ENCODE assay signal across 2 cellular contexts in the genomic region with DNA sequence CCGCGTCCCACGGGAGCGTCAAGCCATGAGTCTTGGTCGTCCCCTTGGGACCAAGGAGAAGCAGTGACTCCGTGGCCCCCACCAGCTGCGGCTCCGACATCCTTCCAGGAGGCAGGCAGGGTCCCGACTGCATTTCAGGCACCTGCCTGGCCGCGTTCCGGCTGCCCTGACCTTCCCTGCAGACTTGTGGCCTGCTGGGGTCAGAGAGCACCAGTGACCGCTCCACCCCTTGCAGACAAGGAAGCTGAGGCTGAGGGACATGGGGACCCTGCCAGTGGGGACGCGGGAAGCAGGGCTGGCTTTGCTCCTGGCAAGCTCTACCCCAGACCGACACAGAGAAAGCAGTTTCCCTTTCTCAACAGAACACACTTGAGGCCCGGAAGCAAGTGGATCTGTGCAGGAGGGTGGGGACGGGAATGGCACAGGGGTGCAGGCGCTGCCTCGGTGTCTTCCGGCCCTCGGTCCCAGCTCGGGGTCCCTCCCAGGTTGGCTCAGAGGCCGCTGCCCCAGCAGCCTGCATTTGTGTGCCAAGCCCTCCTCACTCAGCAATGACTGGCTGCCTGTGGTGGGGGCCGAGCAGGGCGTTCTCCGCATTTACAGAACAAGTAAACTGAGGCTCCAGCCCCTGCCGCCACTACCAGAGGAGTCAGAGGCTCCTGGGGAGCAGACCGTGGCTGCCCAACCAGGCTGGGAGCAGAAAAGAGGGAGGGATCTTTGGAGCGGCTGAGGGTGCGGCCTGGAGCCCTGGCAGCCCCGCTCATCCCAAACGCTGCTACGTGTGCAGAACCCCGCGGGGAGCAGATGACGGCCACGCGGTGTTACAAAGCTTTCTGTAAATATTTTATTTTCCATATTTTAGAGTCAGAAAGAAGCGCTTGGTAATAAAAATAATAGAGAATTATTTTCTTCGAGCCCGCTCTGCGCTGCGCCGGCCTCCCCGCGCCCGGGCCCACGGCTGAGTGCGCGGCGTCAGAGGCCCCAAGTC.
TF ChIP-seq lines count a peak whose summit lies in the region.

No MANE protein-coding gene starts in this region.

TF ChIP-seq in SK-N-SH, 30 proteins besides CTCF, POLR2A, EP300 and RAD21:
- TF ChIP-seq, protein P1, sequence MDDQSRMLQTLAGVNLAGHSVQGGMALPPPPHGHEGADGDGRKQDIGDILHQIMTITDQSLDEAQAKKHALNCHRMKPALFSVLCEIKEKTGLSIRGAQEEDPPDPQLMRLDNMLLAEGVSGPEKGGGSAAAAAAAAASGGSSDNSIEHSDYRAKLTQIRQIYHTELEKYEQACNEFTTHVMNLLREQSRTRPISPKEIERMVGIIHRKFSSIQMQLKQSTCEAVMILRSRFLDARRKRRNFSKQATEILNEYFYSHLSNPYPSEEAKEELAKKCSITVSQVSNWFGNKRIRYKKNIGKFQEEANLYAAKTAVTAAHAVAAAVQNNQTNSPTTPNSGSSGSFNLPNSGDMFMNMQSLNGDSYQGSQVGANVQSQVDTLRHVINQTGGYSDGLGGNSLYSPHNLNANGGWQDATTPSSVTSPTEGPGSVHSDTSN (IDR thresholded peaks at IDR 0.05), result no peak
- no peak for TF ChIP-seq NFIC (IDR thresholded peaks at IDR 0.05; ENCODE audit: borderline replicate concordance)
- TF ChIP-seq, protein P2, sequence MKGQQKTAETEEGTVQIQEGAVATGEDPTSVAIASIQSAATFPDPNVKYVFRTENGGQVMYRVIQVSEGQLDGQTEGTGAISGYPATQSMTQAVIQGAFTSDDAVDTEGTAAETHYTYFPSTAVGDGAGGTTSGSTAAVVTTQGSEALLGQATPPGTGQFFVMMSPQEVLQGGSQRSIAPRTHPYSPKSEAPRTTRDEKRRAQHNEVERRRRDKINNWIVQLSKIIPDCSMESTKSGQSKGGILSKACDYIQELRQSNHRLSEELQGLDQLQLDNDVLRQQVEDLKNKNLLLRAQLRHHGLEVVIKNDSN (IDR thresholded peaks at IDR 0.05; ENCODE audit: borderline replicate concordance, low read depth), result no peak
- TF ChIP-seq JUND (IDR thresholded peaks at IDR 0.05), result no peak
- TF ChIP-seq, protein P3, sequence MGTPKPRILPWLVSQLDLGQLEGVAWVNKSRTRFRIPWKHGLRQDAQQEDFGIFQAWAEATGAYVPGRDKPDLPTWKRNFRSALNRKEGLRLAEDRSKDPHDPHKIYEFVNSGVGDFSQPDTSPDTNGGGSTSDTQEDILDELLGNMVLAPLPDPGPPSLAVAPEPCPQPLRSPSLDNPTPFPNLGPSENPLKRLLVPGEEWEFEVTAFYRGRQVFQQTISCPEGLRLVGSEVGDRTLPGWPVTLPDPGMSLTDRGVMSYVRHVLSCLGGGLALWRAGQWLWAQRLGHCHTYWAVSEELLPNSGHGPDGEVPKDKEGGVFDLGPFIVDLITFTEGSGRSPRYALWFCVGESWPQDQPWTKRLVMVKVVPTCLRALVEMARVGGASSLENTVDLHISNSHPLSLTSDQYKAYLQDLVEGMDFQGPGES (IDR thresholded peaks at IDR 0.05; ENCODE audit: low read depth, low read length), result no peak
- TF ChIP-seq POLR2AphosphoS5 (IDR thresholded peaks at IDR 0.05; ENCODE audit: low read depth, low read length), result no peak
- no peak for TF ChIP-seq TAF1 (IDR thresholded peaks at IDR 0.05; ENCODE audit: borderline replicate concordance, low read depth, low read length)
- TF ChIP-seq TEAD4 (IDR thresholded peaks at IDR 0.05; ENCODE audit: borderline replicate concordance, insufficient read depth), result no peak

TF ChIP-seq in SK-N-SH treated with all-trans-retinoic acid at 6 μM for 48 hours, 23 proteins besides CTCF, POLR2A, EP300 and RAD21:
- TF ChIP-seq SNAI2 (CRISPR knock-in tag; IDR thresholded peaks at IDR 0.05), result no peak
- no peak for TF ChIP-seq ZC3H10 (CRISPR knock-in tag; IDR thresholded peaks at IDR 0.05)
- TF ChIP-seq, protein P4, sequence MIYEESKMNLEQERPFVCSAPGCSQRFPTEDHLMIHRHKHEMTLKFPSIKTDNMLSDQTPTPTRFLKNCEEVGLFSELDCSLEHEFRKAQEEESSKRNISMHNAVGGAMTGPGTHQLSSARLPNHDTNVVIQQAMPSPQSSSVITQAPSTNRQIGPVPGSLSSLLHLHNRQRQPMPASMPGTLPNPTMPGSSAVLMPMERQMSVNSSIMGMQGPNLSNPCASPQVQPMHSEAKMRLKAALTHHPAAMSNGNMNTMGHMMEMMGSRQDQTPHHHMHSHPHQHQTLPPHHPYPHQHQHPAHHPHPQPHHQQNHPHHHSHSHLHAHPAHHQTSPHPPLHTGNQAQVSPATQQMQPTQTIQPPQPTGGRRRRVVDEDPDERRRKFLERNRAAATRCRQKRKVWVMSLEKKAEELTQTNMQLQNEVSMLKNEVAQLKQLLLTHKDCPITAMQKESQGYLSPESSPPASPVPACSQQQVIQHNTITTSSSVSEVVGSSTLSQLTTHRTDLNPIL (CRISPR knock-in tag; IDR thresholded peaks at IDR 0.05; ENCODE audit: low read depth), result no peak
- TF ChIP-seq RARB (CRISPR knock-in tag; IDR thresholded peaks at IDR 0.05), result no peak
- TF ChIP-seq BACH2 (CRISPR knock-in tag; IDR thresholded peaks at IDR 0.05; ENCODE audit: borderline replicate concordance), result no peak
- TF ChIP-seq ESRRG (CRISPR knock-in tag; IDR thresholded peaks at IDR 0.05), result no peak
- TF ChIP-seq ARNTL (CRISPR knock-in tag; IDR thresholded peaks at IDR 0.05; ENCODE audit: borderline replicate concordance, low read depth), result no peak
- TF ChIP-seq, protein P5, sequence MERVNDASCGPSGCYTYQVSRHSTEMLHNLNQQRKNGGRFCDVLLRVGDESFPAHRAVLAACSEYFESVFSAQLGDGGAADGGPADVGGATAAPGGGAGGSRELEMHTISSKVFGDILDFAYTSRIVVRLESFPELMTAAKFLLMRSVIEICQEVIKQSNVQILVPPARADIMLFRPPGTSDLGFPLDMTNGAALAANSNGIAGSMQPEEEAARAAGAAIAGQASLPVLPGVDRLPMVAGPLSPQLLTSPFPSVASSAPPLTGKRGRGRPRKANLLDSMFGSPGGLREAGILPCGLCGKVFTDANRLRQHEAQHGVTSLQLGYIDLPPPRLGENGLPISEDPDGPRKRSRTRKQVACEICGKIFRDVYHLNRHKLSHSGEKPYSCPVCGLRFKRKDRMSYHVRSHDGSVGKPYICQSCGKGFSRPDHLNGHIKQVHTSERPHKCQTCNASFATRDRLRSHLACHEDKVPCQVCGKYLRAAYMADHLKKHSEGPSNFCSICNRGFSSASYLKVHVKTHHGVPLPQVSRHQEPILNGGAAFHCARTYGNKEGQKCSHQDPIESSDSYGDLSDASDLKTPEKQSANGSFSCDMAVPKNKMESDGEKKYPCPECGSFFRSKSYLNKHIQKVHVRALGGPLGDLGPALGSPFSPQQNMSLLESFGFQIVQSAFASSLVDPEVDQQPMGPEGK (CRISPR knock-in tag; IDR thresholded peaks at IDR 0.05; ENCODE audit: borderline replicate concordance), result no peak
- TF ChIP-seq GLIS3 (CRISPR knock-in tag; IDR thresholded peaks at IDR 0.05), result no peak
- TF ChIP-seq CSDC2 (CRISPR knock-in tag; IDR thresholded peaks at IDR 0.05), result no peak
- no peak for TF ChIP-seq ISL1 (CRISPR knock-in tag; IDR thresholded peaks at IDR 0.05)
- TF ChIP-seq ZNF8 (CRISPR knock-in tag; IDR thresholded peaks at IDR 0.05), result no peak
- TF ChIP-seq TCF4 (CRISPR knock-in tag; IDR thresholded peaks at IDR 0.05; ENCODE audit: borderline replicate concordance), result no peak
- TF ChIP-seq ZFP3 (CRISPR knock-in tag; IDR thresholded peaks at IDR 0.05), result no peak
- TF ChIP-seq ZNF565 (CRISPR knock-in tag; conservative IDR thresholded peaks at IDR 0.05; ENCODE audit: low read depth), result no peak
- TF ChIP-seq ZFP30 (CRISPR knock-in tag; IDR thresholded peaks at IDR 0.05), result no peak
- TF ChIP-seq ZNF70 (CRISPR knock-in tag; IDR thresholded peaks at IDR 0.05), result no peak
